ENCODE assay signal across 8 cellular contexts in the genomic region with DNA sequence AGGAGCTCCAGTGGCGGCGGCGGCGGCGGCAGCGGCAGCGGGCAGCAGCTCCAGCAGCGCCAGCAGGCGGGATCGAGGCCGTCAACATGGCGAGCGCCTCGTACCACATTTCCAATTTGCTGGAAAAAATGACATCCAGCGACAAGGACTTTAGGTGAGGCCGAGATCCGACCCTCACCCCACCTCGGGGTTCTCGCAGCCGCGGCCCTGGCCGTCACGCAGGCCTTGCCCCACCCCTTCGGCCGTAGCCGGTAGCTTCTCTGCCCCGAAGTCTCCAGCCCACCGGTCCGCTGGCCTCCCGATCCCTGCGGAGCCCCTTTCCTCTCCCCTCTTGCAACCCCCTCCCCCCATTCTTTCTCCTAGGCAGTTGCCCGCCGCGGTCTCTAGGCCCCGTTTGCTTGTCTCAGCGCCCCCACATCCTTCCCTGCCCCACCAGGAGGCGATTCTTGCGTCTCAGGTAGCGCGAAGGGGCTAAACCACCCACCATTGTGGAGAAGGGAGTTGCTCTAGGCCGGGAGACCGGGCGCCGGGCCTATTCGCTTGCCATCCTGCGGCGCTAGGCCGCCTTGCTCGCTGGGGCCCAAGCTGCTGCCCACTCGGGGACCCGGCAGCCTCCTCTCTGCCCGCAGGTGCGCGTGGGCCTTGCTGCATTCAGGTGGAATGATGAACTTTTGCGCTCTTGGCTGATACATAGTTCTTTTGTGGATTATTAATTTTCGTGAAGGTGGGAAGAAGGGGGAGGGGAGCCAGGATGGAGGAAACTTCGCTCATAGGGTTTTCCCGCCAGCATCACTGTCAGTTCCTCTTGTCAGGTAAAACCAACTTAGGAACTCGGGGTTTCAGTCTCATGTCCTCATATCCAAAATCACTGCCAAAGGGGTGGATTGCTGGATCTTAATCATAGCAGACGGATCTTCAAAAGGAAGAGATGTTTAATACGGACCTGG. TPM values are rescaled to one million over a fixed set of nuclear protein-coding genes. Genes with fewer than 3 reads are reported as not detected.
A peak's percentile ranks its signal among the peaks of the same experiment; 100 is the strongest.
DNase-seq lines count a peak whose midpoint lies in the region; ATAC-seq, FAIRE-seq and TF ChIP-seq lines count a peak whose summit lies in the region.

No MANE protein-coding gene starts in this region.

- peaks cover 4 to 15% (median 6%) of the 10 kb centered on the region in 3 donors for H3K27me3 Mint-ChIP-seq in immature natural killer cell (ENCODE audit: low read depth in 3 of 3)

- peaks cover 0 to 2% (median 0%) of the 10 kb centered on the region in 3 donors for H3K36me3 Mint-ChIP-seq in immature natural killer cell

- peak overlapping the region; percentile 85 to 91 (median 87) for H3K4me3 Mint-ChIP-seq in immature natural killer cell

- peaks cover 47 to 64% of the 10 kb centered on the region in 2 donors for H3K4me1 Mint-ChIP-seq in immature natural killer cell

- peak; percentile 2 for ATAC-seq in body of pancreas

- no peak for FAIRE-seq in H54 (lab: Jason Lieb, UNC)

- no peaks in the 10 kb centered on the region for H3K9me3 Mint-ChIP-seq in immature natural killer cell

- H3K4me3 ChIP-seq in GM08714 (ENCODE audit: low read length) = peak overlapping the region; percentile 95
- H3K4me3 ChIP-seq in body of pancreas = peak overlapping the region; percentile 47 to 63

- H3K36me3 ChIP-seq in body of pancreas (replicated peaks in 1 of 2; ENCODE audit: insufficient read depth in 1 of 2, low read depth in 2 of 2) = no peaks in the 10 kb centered on the region

- peaks cover 45% of the 10 kb centered on the region for H3K4me1 ChIP-seq in body of pancreas

- DNase-seq in H54 (ENCODE audit: insufficient read length, low spot score) (peak; percentile 5), M059J (ENCODE audit: low read depth) (peak; percentile 38), T-helper 9 cell (peak; percentile 43), body of pancreas (peak; percentile 52 to 65 (median 54)), immature natural killer cell (peak; percentile 46 to 47 (median 46)), NCI-H446 treated with DMSO at 0.1 percent for 48 hours (lab: John Stamatoyannopoulos, UW) (no peak)
- DNase-seq in stimulated activated CD4-positive, alpha-beta T cell treated with anti-CD3 and anti-CD28 coated beads, Interleukin-15, amount 100 ng/mL, for 1 hour (ENCODE audit: low read depth in 1 of 2, low spot score in 1 of 2) = peak; percentile 21 to 27

- no peaks in the 10 kb centered on the region for H3K27me3 ChIP-seq in body of pancreas

- WGBS in body of pancreas, 2 donors = 0 to 1% methylated on average over 26 to 61 of the region's 61 CpGs

- intact Hi-C loops in body of pancreas (cut with DNase I) = no loop called here

- TF ChIP-seq CTCF in body of pancreas (IDR thresholded peaks at IDR 0.05) = peak in 3 of 7 experiments; percentile 9 to 20 (median 15)

- H3K27ac ChIP-seq in body of pancreas = peak overlapping the region; percentile 95 to 99 (median 97)

- H3K27ac Mint-ChIP-seq in immature natural killer cell = peak overlapping the region; percentile 98 to 100 (median 98)

- no peaks in the 10 kb centered on the region for H3K9me3 ChIP-seq in body of pancreas

- TF ChIP-seq POLR2A in H54 (IDR thresholded peaks at IDR 0.05; ENCODE audit: low read depth, low read length) (peak; percentile 6), body of pancreas (IDR thresholded peaks at IDR 0.05) (peak in 2 of 3 donors; percentile 55 to 58)

RNA-seq across cellular contexts. Expression of gene CAND1, which starts 0.7 kb away (rescaled TPM):
- total RNA-seq in M059J (2014; rRNA removed; shearing (Covaris generic)) = 58.6 and 96.5 TPM in 2 replicates
- total RNA-seq in body of pancreas = 10 to 100 TPM; 42.8 to 48.8 TPM
- polyA plus RNA-seq in immature natural killer cell = 10 to 100 TPM; 38.9 to 70.2 (median 45.4) TPM
